18 cellular contexts compared by ENCODE assay signal in the genomic region with DNA sequence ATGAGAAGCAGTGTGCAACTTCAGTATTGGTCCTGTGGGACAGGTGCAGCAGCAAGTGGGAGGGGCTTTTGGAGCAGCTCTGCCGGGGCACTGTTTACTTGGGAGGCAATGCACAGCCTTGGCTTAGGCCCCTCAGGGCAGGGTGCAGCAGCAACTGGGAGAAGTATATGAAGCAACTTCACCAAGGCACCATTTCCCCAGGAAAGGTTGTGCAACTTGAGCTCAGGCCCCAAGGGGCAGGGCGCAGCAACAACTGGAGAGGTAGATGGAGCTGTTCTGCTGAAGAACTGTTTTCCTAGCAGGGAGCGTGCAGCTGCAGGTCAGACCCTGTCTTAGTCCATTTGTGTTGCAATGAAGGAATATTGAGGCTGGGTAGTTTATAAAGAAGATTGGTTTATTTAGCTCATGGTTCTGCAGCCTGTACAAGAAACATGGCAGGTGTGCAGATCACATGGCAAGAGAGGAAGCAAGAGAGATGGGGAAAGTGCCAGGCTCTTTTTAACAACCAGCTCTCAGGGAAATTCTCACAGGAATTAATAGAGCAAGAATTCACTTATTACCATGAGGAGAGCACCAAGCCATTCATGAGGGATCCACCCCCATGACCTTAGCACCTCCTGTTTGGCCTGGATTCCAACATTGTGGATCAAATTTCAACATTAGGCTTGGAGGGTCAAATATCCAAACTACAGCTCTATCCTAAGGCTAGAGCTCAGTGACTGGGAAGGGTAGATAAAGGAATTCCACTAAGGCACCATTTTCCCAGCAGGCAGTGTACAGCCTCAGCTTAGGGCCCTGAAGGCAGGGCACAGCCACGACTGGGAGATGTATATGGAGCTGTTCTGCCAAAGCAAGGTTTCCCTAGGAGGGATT. TPM values are rescaled to one million over a fixed set of nuclear protein-coding genes. Genes with fewer than 3 reads are reported as not detected.
DNase-seq lines count a peak whose midpoint lies in the region; ATAC-seq and TF ChIP-seq lines count a peak whose summit lies in the region.
"Had no signal": no experiment of that assay in that cellular context is flagged by ENCODE, and none has a peak within 500 bp of the region (broad histone marks: within the 10 kb centered on the region; RNA-seq: fewer than 3 reads in every experiment).

No MANE protein-coding gene starts in this region.

- no peaks in the 10 kb centered on the region for H3K27me3 ChIP-seq in BLaER1 treated with 17β-estradiol and CSF1 and Interleukin-3, amounts not matched to agents 10 nM and 100 nM
- no peaks in the 10 kb centered on the region for H3K27me3 ChIP-seq in lower lobe of right lung (ENCODE audit: low read depth)
- H3K27me3 ChIP-seq: adrenal gland, Peyer's patch, transverse colon had no signal

- no peaks in the 10 kb centered on the region for H3K36me3 ChIP-seq in BLaER1 treated with 17β-estradiol and CSF1 and Interleukin-3, amounts not matched to agents 10 nM and 100 nM
- no peaks in the 10 kb centered on the region for H3K36me3 ChIP-seq in lower lobe of right lung
- H3K36me3 ChIP-seq: adrenal gland, Peyer's patch, transverse colon had no signal

- peak overlapping the region in 8 of 11 experiments; percentile 71 to 96 (median 90); a peak in 16 of 22 replicates for H3K27ac ChIP-seq in BLaER1 treated with 17β-estradiol and CSF1 and Interleukin-3, amounts not matched to agents 10 nM and 100 nM
- no peak overlapping the region for H3K27ac ChIP-seq in lower lobe of right lung
- H3K27ac ChIP-seq: adrenal gland, Peyer's patch, transverse colon had no signal

- H4K20me1 ChIP-seq in BLaER1 treated with 17β-estradiol and CSF1 and Interleukin-3, amounts not matched to agents 10 nM and 100 nM, result no peaks in the 10 kb centered on the region

- intact Hi-C loops in lower lobe of right lung (cut with DNase I), result no loop called here

- peak overlapping the region in 2 of 10 experiments; percentile 29 to 36; a peak in 3 of 20 replicates for H3K4me3 ChIP-seq in BLaER1 treated with 17β-estradiol and CSF1 and Interleukin-3, amounts not matched to agents 10 nM and 100 nM
- H3K4me3 ChIP-seq in NB4 (ENCODE audit: low read depth, low read length) (peak overlapping the region; percentile 12), lower lobe of right lung (no peak overlapping the region)
- H3K4me3 ChIP-seq: adrenal gland, Peyer's patch, transverse colon had no signal

- H3K9me3 ChIP-seq in BLaER1 treated with 17β-estradiol and CSF1 and Interleukin-3, amounts not matched to agents 10 nM and 100 nM (replicated peaks in 1 of 11), result peaks cover 3 to 22% (median 12%) of the 10 kb centered on the region in 11 experiments; a peak in 13 of 22 replicates
- H3K9me3 ChIP-seq in lower lobe of right lung, result no peaks in the 10 kb centered on the region
- H3K9me3 ChIP-seq: adrenal gland, Peyer's patch, transverse colon had no signal

- peak; percentile 100 for DNase-seq in NB4 (ENCODE audit: low read depth)
- peak; percentile 57 for DNase-seq in ecto neural progenitor cell (ENCODE audit: low spot score)
- peak; percentile 58 for DNase-seq in lower lobe of right lung
- no peak for DNase-seq in activated T-cell treated with anti-CD3 and anti-CD28 coated beads, Interleukin-2, amount 50 U/mL, for 1 hour
- DNase-seq in GOT3 (lab: John Stamatoyannopoulos, UW), result no peak
- DNase-seq: activated CD4-positive, alpha-beta T cell treated with anti-CD3 and anti-CD28 coated beads for 48 hours; activated T-cell treated with anti-CD3 and anti-CD28 coated beads, Interleukin-2, amount 50 U/mL, for 4 hours; DND-41; Karpas-422; NCI-H2081; Peyer's patch; T-helper 2 cell; transverse colon had no signal

- ATAC-seq in lower lobe of right lung (peak; percentile 51 to 74), HG03521 (IDR thresholded peaks at IDR 0.05; ENCODE audit: unreplicated experiment) (no peak), HG03520 (IDR thresholded peaks at IDR 0.05; ENCODE audit: unreplicated experiment) (no peak)
- ATAC-seq: activated T-cell treated with anti-CD3 and anti-CD28 coated beads, Interleukin-2, amount 50 U/mL, for 4 hours had no signal

- TF ChIP-seq POLR2A in NB4 (IDR thresholded peaks at IDR 0.05; ENCODE audit: extremely low read depth, insufficient read length), result no peak

- peak; percentile 34 for TF ChIP-seq CTCF in NB4 (IDR thresholded peaks at IDR 0.05; ENCODE audit: low read depth, low read length)
- no peak for TF ChIP-seq CTCF in lower lobe of right lung (IDR thresholded peaks at IDR 0.05)

- peak overlapping the region; percentile 43 to 92 (median 82) for H3K4me2 ChIP-seq in BLaER1 treated with 17β-estradiol and CSF1 and Interleukin-3, amounts not matched to agents 10 nM and 100 nM

- peaks cover 16 to 46% (median 25%) of the 10 kb centered on the region in 10 experiments for H3K4me1 ChIP-seq in BLaER1 treated with 17β-estradiol and CSF1 and Interleukin-3, amounts not matched to agents 10 nM and 100 nM
- H3K4me1 ChIP-seq in lower lobe of right lung, result no peaks in the 10 kb centered on the region
- H3K4me1 ChIP-seq: adrenal gland, Peyer's patch, transverse colon had no signal

- peak overlapping the region in 8 of 11 experiments; percentile 45 to 82 (median 72); a peak in 15 of 22 replicates for H3K9ac ChIP-seq in BLaER1 treated with 17β-estradiol and CSF1 and Interleukin-3, amounts not matched to agents 10 nM and 100 nM

RNA-seq across cellular contexts. Expression of a gene that starts 10.9 kb away (rescaled TPM):
- total RNA-seq in lower lobe of right lung, result 3.5 TPM
- total RNA-seq: B cell, Peyer's patch, transverse colon had no signal

Comparison
In these comparisons a context has a peak if more than half of its experiments do, and no peak if none do; other contexts are left out.
1. DNase-seq: peak in NB4 (single experiment), ecto neural progenitor cell (single experiment) and lower lobe of right lung (single experiment); none in activated T-cell treated with anti-CD3 and anti-CD28 coated beads, Interleukin-2, amount 50 U/mL, for 1 hour (single experiment) and GOT3 (single experiment).
2. ATAC-seq: peak in lower lobe of right lung (2 of 2); none in HG03521 (single experiment) and HG03520 (single experiment).